ENCODE assay signal across 21 cellular contexts in the genomic region with DNA sequence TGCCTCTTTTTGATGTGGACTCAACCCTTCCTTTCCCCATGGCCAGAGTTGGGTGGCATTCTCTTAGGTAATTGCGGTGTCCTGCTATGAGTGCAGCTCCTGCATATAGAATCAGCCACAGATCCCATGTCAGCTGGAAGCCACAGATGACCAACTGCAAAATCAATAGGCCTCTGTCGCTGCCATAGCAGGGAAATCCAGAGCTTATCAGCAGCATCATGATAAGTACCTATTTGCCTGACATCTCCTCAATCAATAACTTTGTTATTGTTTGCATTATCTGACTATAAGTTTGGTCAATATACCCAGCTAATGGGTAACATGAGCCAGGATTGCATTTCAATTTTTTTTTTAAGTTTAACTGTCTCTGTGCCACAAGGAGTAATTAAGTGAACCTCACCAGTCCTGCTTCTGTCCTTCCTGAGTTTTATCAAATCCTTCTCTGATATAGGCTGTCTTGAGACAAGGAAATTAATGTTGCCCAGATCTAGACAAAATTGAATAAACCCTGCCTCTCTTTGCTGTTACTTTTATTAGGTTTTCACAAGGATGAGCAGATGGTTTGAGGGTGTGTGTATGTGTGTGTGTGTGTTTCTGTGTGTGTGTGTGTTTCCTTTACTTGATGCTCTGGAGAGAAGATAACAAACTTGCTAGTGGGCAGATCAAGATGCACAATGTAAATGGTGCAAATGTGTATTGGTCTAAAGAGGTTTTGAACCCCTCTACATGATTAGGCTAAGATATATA. TPM values are rescaled to one million over a fixed set of nuclear protein-coding genes. Genes with fewer than 3 reads are reported as not detected.
DNase-seq lines count a peak whose midpoint lies in the region; ATAC-seq and TF ChIP-seq lines count a peak whose summit lies in the region.
"Had no signal": no experiment of that assay in that cellular context is flagged by ENCODE, and none has a peak within 500 bp of the region (broad histone marks: within the 10 kb centered on the region; RNA-seq: fewer than 3 reads in every experiment).

No MANE protein-coding gene starts in this region.

- no peaks in the 10 kb centered on the region for H3K27me3 ChIP-seq in breast epithelium
- no peaks in the 10 kb centered on the region for H3K27me3 ChIP-seq in transverse colon
- H3K27me3 ChIP-seq: BLaER1 treated with 17β-estradiol and CSF1 and Interleukin-3, amounts not matched to agents 10 nM and 100 nM; pancreas had no signal

- H3K4me3 Mint-ChIP-seq in MCF 10A (ENCODE audit: unreplicated experiment) = no peak overlapping the region
- H3K4me3 Mint-ChIP-seq in stimulated activated memory B cell treated with anti-CD40 and anti-IgM and Interleukin-4, amounts not matched to agents 10 μg/mL and 1 μg/mL and 100 μg/mL, for 72 hours = no peak overlapping the region
- H3K4me3 Mint-ChIP-seq in activated CD8-positive, alpha-beta memory T cell treated with anti-CD3 and anti-CD28 coated beads, Interleukin-2, amount 10 ng/mL, durations not matched to agents 7 days and 5 days = no peak overlapping the region
- H3K4me3 Mint-ChIP-seq: activated CD8-positive, alpha-beta T cell treated with anti-CD3 and anti-CD28 coated beads, Interleukin-2, amount 10 ng/mL, durations not matched to agents 7 days and 5 days; activated naive CD4-positive, alpha-beta T cell treated with anti-CD3 and anti-CD28 coated beads, Interleukin-2, amount 50 U/mL, for 24 hours; activated T-helper 17 cell treated with anti-CD3 and anti-CD28 coated beads, Interleukin-2, amount 50 U/mL, for 72 hours; neural crest cell; T-helper 2 cell treated with Interferon-gamma antibody and Interleukin-4, amounts not matched to agents 5 μg/mL and 100 μg/mL, for 36 hours had no signal

- no peak for ATAC-seq in stimulated activated memory B cell treated with anti-CD40 and anti-IgM and Interleukin-4, amounts not matched to agents 10 μg/mL and 1 μg/mL and 100 μg/mL, for 72 hours
- ATAC-seq in activated CD8-positive, alpha-beta memory T cell treated with anti-CD3 and anti-CD28 coated beads, Interleukin-2, amount 10 ng/mL, durations not matched to agents 7 days and 5 days = no peak
- no peak for ATAC-seq in HG03457 (IDR thresholded peaks at IDR 0.05; ENCODE audit: unreplicated experiment)
- ATAC-seq: activated CD8-positive, alpha-beta T cell treated with anti-CD3 and anti-CD28 coated beads, Interleukin-2, amount 10 ng/mL, durations not matched to agents 7 days and 5 days; activated T-helper 17 cell treated with anti-CD3 and anti-CD28 coated beads, Interleukin-2, amount 50 U/mL, for 72 hours; pancreas had no signal

- in situ Hi-C loops in transverse colon (cut with MboI; ENCODE audit: low pct_ligation_motif_present in 1 of 4, low pct_unique_long_range_greater_than_20kb in 1 of 4, low sequenced_read_pairs in 3 of 4) = loop anchor here (5.0 to 10.0 kb wide), 8 partner anchors 125 to 778 kb away; no protein-coding TSS in a partner anchor

- no peaks in the 10 kb centered on the region for H3K36me3 Mint-ChIP-seq in MCF 10A (ENCODE audit: insufficient read depth, unreplicated experiment)
- H3K36me3 Mint-ChIP-seq in stimulated activated memory B cell treated with anti-CD40 and anti-IgM and Interleukin-4, amounts not matched to agents 10 μg/mL and 1 μg/mL and 100 μg/mL, for 72 hours = no peaks in the 10 kb centered on the region
- H3K36me3 Mint-ChIP-seq in activated CD8-positive, alpha-beta memory T cell treated with anti-CD3 and anti-CD28 coated beads, Interleukin-2, amount 10 ng/mL, durations not matched to agents 7 days and 5 days = no peaks in the 10 kb centered on the region
- H3K36me3 Mint-ChIP-seq: activated naive CD4-positive, alpha-beta T cell treated with anti-CD3 and anti-CD28 coated beads, Interleukin-2, amount 50 U/mL, for 24 hours had no signal

- no peak for DNase-seq in MCF 10A (ENCODE audit: unreplicated experiment)
- DNase-seq in breast epithelium (ENCODE audit: low spot score in 2 of 2) = no peak
- peak; percentile 59 for DNase-seq in NCI-H146 treated with DMSO at 0.1 percent for 48 hours (lab: John Stamatoyannopoulos, UW; ENCODE audit: unreplicated experiment)
- DNase-seq in cerebellar cortex (ENCODE audit: low spot score) = peak; percentile 29
- no peak for DNase-seq in transverse colon
- no peak for DNase-seq in activated CD8-positive, alpha-beta memory T cell treated with anti-CD3 and anti-CD28 coated beads, Interleukin-2, amount 10 ng/mL, durations not matched to agents 7 days and 5 days
- DNase-seq: activated CD8-positive, alpha-beta T cell treated with anti-CD3 and anti-CD28 coated beads, Interleukin-2, amount 10 ng/mL, durations not matched to agents 7 days and 5 days; Caco-2; NCI-H2029 treated with DMSO at 0.1 percent for 48 hours; pancreas; PC-9; stimulated activated naive CD4-positive, alpha-beta T cell treated with Interleukin-2 at 50 U/mL for 16 hours had no signal

- POLR2A ChIA-PET in MCF 10A (lab: Yijun Ruan, JAX) = interaction anchor here (0.8 kb wide), 1 partner anchor 304 kb away, joined by 3 read pairs; a partner anchor contains a TSS

- no peak for TF ChIP-seq EP300 in transverse colon (IDR thresholded peaks at IDR 0.05; ENCODE audit: low read depth)

- peak overlapping the region; percentile 28 for H3K27ac Mint-ChIP-seq in MCF 10A (ENCODE audit: low read depth, unreplicated experiment)
- H3K27ac Mint-ChIP-seq in stimulated activated memory B cell treated with anti-CD40 and anti-IgM and Interleukin-4, amounts not matched to agents 10 μg/mL and 1 μg/mL and 100 μg/mL, for 72 hours = peak overlapping the region; percentile 38
- no peak overlapping the region for H3K27ac Mint-ChIP-seq in activated CD8-positive, alpha-beta memory T cell treated with anti-CD3 and anti-CD28 coated beads, Interleukin-2, amount 10 ng/mL, durations not matched to agents 7 days and 5 days
- H3K27ac Mint-ChIP-seq: activated CD8-positive, alpha-beta T cell treated with anti-CD3 and anti-CD28 coated beads, Interleukin-2, amount 10 ng/mL, durations not matched to agents 7 days and 5 days; activated naive CD4-positive, alpha-beta T cell treated with anti-CD3 and anti-CD28 coated beads, Interleukin-2, amount 50 U/mL, for 24 hours; activated T-helper 17 cell treated with anti-CD3 and anti-CD28 coated beads, Interleukin-2, amount 50 U/mL, for 72 hours had no signal

- H3K9me3 Mint-ChIP-seq in MCF 10A (ENCODE audit: unreplicated experiment) = no peaks in the 10 kb centered on the region
- H3K9me3 Mint-ChIP-seq in stimulated activated memory B cell treated with anti-CD40 and anti-IgM and Interleukin-4, amounts not matched to agents 10 μg/mL and 1 μg/mL and 100 μg/mL, for 72 hours = no peaks in the 10 kb centered on the region
- H3K9me3 Mint-ChIP-seq in activated CD8-positive, alpha-beta memory T cell treated with anti-CD3 and anti-CD28 coated beads, Interleukin-2, amount 10 ng/mL, durations not matched to agents 7 days and 5 days (ENCODE audit: low read depth) = no peaks in the 10 kb centered on the region
- H3K9me3 Mint-ChIP-seq: activated naive CD4-positive, alpha-beta T cell treated with anti-CD3 and anti-CD28 coated beads, Interleukin-2, amount 50 U/mL, for 24 hours; activated T-helper 17 cell treated with anti-CD3 and anti-CD28 coated beads, Interleukin-2, amount 50 U/mL, for 72 hours; neural crest cell; T-helper 2 cell treated with Interferon-gamma antibody and Interleukin-4, amounts not matched to agents 5 μg/mL and 100 μg/mL, for 36 hours had no signal

- no peaks in the 10 kb centered on the region for H3K27me3 Mint-ChIP-seq in MCF 10A (ENCODE audit: insufficient read depth, unreplicated experiment)
- H3K27me3 Mint-ChIP-seq in stimulated activated memory B cell treated with anti-CD40 and anti-IgM and Interleukin-4, amounts not matched to agents 10 μg/mL and 1 μg/mL and 100 μg/mL, for 72 hours = no peaks in the 10 kb centered on the region
- H3K27me3 Mint-ChIP-seq in activated CD8-positive, alpha-beta memory T cell treated with anti-CD3 and anti-CD28 coated beads, Interleukin-2, amount 10 ng/mL, durations not matched to agents 7 days and 5 days = peaks cover 2% of the 10 kb centered on the region
- H3K27me3 Mint-ChIP-seq: activated naive CD4-positive, alpha-beta T cell treated with anti-CD3 and anti-CD28 coated beads, Interleukin-2, amount 50 U/mL, for 24 hours had no signal

- H3K36me3 ChIP-seq in breast epithelium (no peaks in the 10 kb centered on the region), transverse colon (no peaks in the 10 kb centered on the region)
- H3K36me3 ChIP-seq: BLaER1 treated with 17β-estradiol and CSF1 and Interleukin-3, amounts not matched to agents 10 nM and 100 nM; pancreas had no signal

- intact Hi-C loops in MCF 10A (cut with micrococcal nuclease) (no loop called here), breast epithelium (cut with DNase I; ENCODE audit: low total_unique reads) (no loop called here), transverse colon (cut with DNase I; ENCODE audit: low total_unique reads) (loop anchor here (10.0 kb wide), 1 partner anchor 775 kb away; no protein-coding TSS in a partner anchor)

- peaks cover 21% of the 10 kb centered on the region for H3K4me1 Mint-ChIP-seq in MCF 10A (ENCODE audit: insufficient read depth, unreplicated experiment)
- peaks cover 22% of the 10 kb centered on the region for H3K4me1 Mint-ChIP-seq in stimulated activated memory B cell treated with anti-CD40 and anti-IgM and Interleukin-4, amounts not matched to agents 10 μg/mL and 1 μg/mL and 100 μg/mL, for 72 hours
- H3K4me1 Mint-ChIP-seq in activated CD8-positive, alpha-beta memory T cell treated with anti-CD3 and anti-CD28 coated beads, Interleukin-2, amount 10 ng/mL, durations not matched to agents 7 days and 5 days = peaks cover 21% of the 10 kb centered on the region

- H3K4me1 ChIP-seq in breast epithelium = no peaks in the 10 kb centered on the region
- peaks cover 0 to 16% (median 9%) of the 10 kb centered on the region in 4 donors for H3K4me1 ChIP-seq in transverse colon
- H3K4me1 ChIP-seq: pancreas had no signal

- CTCF ChIA-PET in MCF 10A (lab: Yijun Ruan, JAX) = interaction anchor here (0.6 to 6.9 kb wide), 3 partner anchors 482 to 668 kb away, joined by 4 to 85 read pairs (median 31); no protein-coding TSS in a partner anchor
- CTCF ChIA-PET in activated CD8-positive, alpha-beta memory T cell treated with anti-CD3 and anti-CD28 coated beads, Interleukin-2, amount 10 ng/mL, durations not matched to agents 7 days and 5 days (lab: Charles Lee) = no interaction called here

- H3K4me3 ChIP-seq in breast epithelium (no peak overlapping the region), transverse colon (no peak overlapping the region)
- H3K4me3 ChIP-seq: BLaER1 treated with 17β-estradiol and CSF1 and Interleukin-3, amounts not matched to agents 10 nM and 100 nM; lung; pancreas; PC-9; skin epidermis had no signal

- TF ChIP-seq CTCF in MCF 10A (IDR thresholded peaks at IDR 0.05; ENCODE audit: unreplicated experiment) = no peak
- no peak for TF ChIP-seq CTCF in breast epithelium (IDR thresholded peaks at IDR 0.05)
- TF ChIP-seq CTCF in transverse colon (IDR thresholded peaks at IDR 0.05) = no peak

- 94% methylated on average over 2 of the region's 2 CpGs; no CpG with 5 or more reads in 1 of the 2 donors for WGBS in transverse colon (ENCODE audit: low coverage in 1 of 2), 2 donors

- TF ChIP-seq POLR2A in breast epithelium (IDR thresholded peaks at IDR 0.05) = no peak
- TF ChIP-seq POLR2A in transverse colon (IDR thresholded peaks at IDR 0.05) = no peak

- BruUV-seq in MCF 10A (replicated peaks; lab: Mats Ljungman, UMichigan) = no TSS peak

- H3K27ac ChIP-seq in breast epithelium = no peak overlapping the region
- no peak overlapping the region for H3K27ac ChIP-seq in transverse colon
- H3K27ac ChIP-seq: BLaER1 treated with 17β-estradiol and CSF1 and Interleukin-3, amounts not matched to agents 10 nM and 100 nM; pancreas; PC-9; skin epidermis had no signal

- H3K9me3 ChIP-seq in breast epithelium = no peaks in the 10 kb centered on the region
- no peaks in the 10 kb centered on the region for H3K9me3 ChIP-seq in transverse colon
- H3K9me3 ChIP-seq: BLaER1 treated with 17β-estradiol and CSF1 and Interleukin-3, amounts not matched to agents 10 nM and 100 nM; Caco-2; pancreas had no signal

RNA-seq across cellular contexts. Expression of a gene that starts 59.6 kb away (rescaled TPM):
- total RNA-seq in MCF 10A (2022) (54.6 and 71.3 TPM in 2 replicates), breast epithelium (10 to 100 TPM; 45.6 to 81.5 (median 54.1) TPM), transverse colon (10 to 100 TPM; 41.9 to 56.1 (median 51.9) TPM)
- total RNA-seq in activated CD8-positive, alpha-beta memory T cell treated with anti-CD3 and anti-CD28 coated beads, Interleukin-2, amount 10 ng/mL, durations not matched to agents 7 days and 5 days = 100 to 1,000 TPM; 101 to 115 TPM

Comparison
In these comparisons a context has a peak if more than half of its experiments do, and no peak if none do; other contexts are left out.
1. DNase-seq: peak in NCI-H146 treated with DMSO at 0.1 percent for 48 hours (single experiment) and cerebellar cortex (single experiment); none in MCF 10A (single experiment), breast epithelium (0 of 2), transverse colon (single experiment) and activated CD8-positive, alpha-beta memory T cell treated with anti-CD3 and anti-CD28 coated beads, Interleukin-2, amount 10 ng/mL, durations not matched to agents 7 days and 5 days (single experiment).